Comparison of ENCODE assay signal across 9 cellular contexts in the genomic region with DNA sequence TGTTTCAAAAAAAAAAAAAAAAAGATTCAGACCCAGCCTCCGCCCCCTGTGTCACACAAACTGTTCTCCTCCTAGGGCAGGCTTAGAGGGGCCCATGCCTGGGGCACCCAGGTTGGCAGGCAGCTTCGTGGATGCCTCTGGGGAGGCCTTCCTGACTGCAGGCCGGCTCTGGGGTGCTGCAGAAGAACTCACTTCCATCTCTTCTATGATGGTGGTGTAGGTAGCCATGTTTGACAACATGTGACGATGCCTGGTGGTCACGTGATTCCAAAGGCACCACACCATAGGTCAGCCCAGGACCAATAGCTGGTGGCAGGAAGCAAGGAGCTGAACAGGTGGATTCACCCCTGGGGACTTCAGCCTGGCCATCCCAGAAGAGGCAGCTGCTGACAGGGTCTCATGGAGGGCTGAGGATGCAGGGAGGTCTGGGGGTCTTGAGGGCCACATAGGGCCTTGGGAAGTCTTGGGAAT. TPM values are rescaled to one million over a fixed set of nuclear protein-coding genes. Genes with fewer than 3 reads are reported as not detected.
DNase-seq lines count a peak whose midpoint lies in the region; ATAC-seq and TF ChIP-seq lines count a peak whose summit lies in the region.
"Had no signal": no experiment of that assay in that cellular context is flagged by ENCODE, and none has a peak within 500 bp of the region (broad histone marks: within the 10 kb centered on the region; RNA-seq: fewer than 3 reads in every experiment).

No MANE protein-coding gene starts in this region.

- no peak for TF ChIP-seq CTCF in type B pancreatic cell (conservative IDR thresholded peaks at IDR 0.05)

- H3K9me3 Mint-ChIP-seq in central memory CD8-positive, alpha-beta T cell, result peaks cover 6% of the 10 kb centered on the region
- H3K9me3 Mint-ChIP-seq in type B pancreatic cell, result no peaks in the 10 kb centered on the region

- peak; percentile 38 to 43 for DNase-seq in stimulated activated CD4-positive, alpha-beta T cell treated with anti-CD3 and anti-CD28 coated beads, Interleukin-15, amount 100 ng/mL, for 48 hours (ENCODE audit: low read depth in 2 of 2)
- no peak for DNase-seq in stimulated activated CD4-positive, alpha-beta T cell treated with anti-CD3 and anti-CD28 coated beads, Interleukin-4, amount 100 ng/mL, for 24 hours
- DNase-seq in NCI-H2196 (lab: John Stamatoyannopoulos, UW; ENCODE audit: unreplicated experiment) (peak; percentile 79), type B pancreatic cell (ENCODE audit: extremely low spot score, unreplicated experiment) (no peak), superior temporal gyrus (ENCODE audit: extremely low spot score) (no peak), Kasumi-1 (lab: John Stamatoyannopoulos, UW) (no peak)
- no peak for DNase-seq in central memory CD8-positive, alpha-beta T cell (ENCODE audit: low spot score in 2 of 2)

- H3K4me3 Mint-ChIP-seq in central memory CD8-positive, alpha-beta T cell, result no peak overlapping the region
- peak overlapping the region; percentile 20 for H3K4me3 Mint-ChIP-seq in type B pancreatic cell

- peak overlapping the region; percentile 29 for H3K27ac Mint-ChIP-seq in central memory CD8-positive, alpha-beta T cell (ENCODE audit: low read depth)
- no peak overlapping the region for H3K27ac Mint-ChIP-seq in type B pancreatic cell

- no peak for ATAC-seq in central memory CD8-positive, alpha-beta T cell (replicated peaks; ENCODE audit: extremely low read depth, poor library complexity, severe bottlenecking)
- ATAC-seq in GM21717 (IDR thresholded peaks at IDR 0.05; ENCODE audit: unreplicated experiment), result no peak
- ATAC-seq: right lobe of liver had no signal

- no peaks in the 10 kb centered on the region for H3K36me3 Mint-ChIP-seq in central memory CD8-positive, alpha-beta T cell (ENCODE audit: insufficient read depth)
- no peaks in the 10 kb centered on the region for H3K36me3 Mint-ChIP-seq in type B pancreatic cell

- H3K4me1 Mint-ChIP-seq in central memory CD8-positive, alpha-beta T cell, result peaks cover 10% of the 10 kb centered on the region
- peaks cover 4% of the 10 kb centered on the region for H3K4me1 Mint-ChIP-seq in type B pancreatic cell (ENCODE audit: unreplicated experiment)

- H3K27me3 Mint-ChIP-seq in central memory CD8-positive, alpha-beta T cell, result no peaks in the 10 kb centered on the region
- H3K27me3 Mint-ChIP-seq in type B pancreatic cell, result no peaks in the 10 kb centered on the region

RNA-seq across cellular contexts. Expression of gene CELSR1, which starts 24.1 kb away (rescaled TPM):
- 27.8 and 67.1 TPM in 2 replicates for total RNA-seq in type B pancreatic cell (ENCODE audit: low replicate concordance)

RNA-seq across cellular contexts. Expression of gene GRAMD4, which starts 58.7 kb away (rescaled TPM):
- 56.4 and 80.9 TPM in 2 replicates for total RNA-seq in type B pancreatic cell (ENCODE audit: low replicate concordance)

Comparison
In these comparisons a context has a peak if more than half of its experiments do, and no peak if none do; other contexts are left out.
1. DNase-seq: peak in stimulated activated CD4-positive, alpha-beta T cell treated with anti-CD3 and anti-CD28 coated beads, Interleukin-15, amount 100 ng/mL, for 48 hours (2 of 2) and NCI-H2196 (single experiment); none in stimulated activated CD4-positive, alpha-beta T cell treated with anti-CD3 and anti-CD28 coated beads, Interleukin-4, amount 100 ng/mL, for 24 hours (single experiment), central memory CD8-positive, alpha-beta T cell (0 of 2), type B pancreatic cell (single experiment), superior temporal gyrus (single experiment) and Kasumi-1 (0 of 2).